ENCODE assay signal across 8 cellular contexts in genomic region chr12:120468846-120469449, GRCh38. TPM values are rescaled to one million over a fixed set of nuclear protein-coding genes. Genes with fewer than 3 reads are reported as not detected.
A peak's percentile ranks its signal among the peaks of the same experiment; 100 is the strongest.
DNase-seq lines count a peak whose midpoint lies in the region; ATAC-seq and TF ChIP-seq lines count a peak whose summit lies in the region.

No MANE protein-coding gene starts in this region.

- peak overlapping the region; percentile 95 for H3K4me3 Mint-ChIP-seq in HFFc6

- H3K27me3 Mint-ChIP-seq in HFFc6 (ENCODE audit: insufficient read depth): peaks cover 2% of the 10 kb centered on the region; the same call in 1 of the 2 replicates

- H3K27ac ChIP-seq in gastrocnemius medialis: peak overlapping the region; percentile 87 to 93 (median 90)

- H3K9me3 Mint-ChIP-seq in HFFc6: no peaks in the 10 kb centered on the region

- peaks cover 36% of the 10 kb centered on the region for H3K36me3 Mint-ChIP-seq in HFFc6 (ENCODE audit: low read depth)

- peak; percentile 25 to 35 for ATAC-seq in gastrocnemius medialis

- no peak for TF ChIP-seq CTCF in HFFc6 (IDR thresholded peaks at IDR 0.05)
- no peak for TF ChIP-seq CTCF in gastrocnemius medialis (IDR thresholded peaks at IDR 0.05 in 4 of 5, conservative IDR thresholded peaks at IDR 0.05 in 1 of 5)

- DNase-seq in DMS53 (lab: John Stamatoyannopoulos, UW): peak; percentile 76
- DNase-seq in DMS53 treated with DMSO at 0.1 percent for 48 hours (lab: John Stamatoyannopoulos, UW; ENCODE audit: unreplicated experiment): no peak
- DNase-seq in HFFc6: peak; percentile 16
- DNase-seq in NT2/D1 (ENCODE audit: low read depth, low spot score): no peak
- DNase-seq in amniotic epithelial cell (ENCODE audit: low read depth): peak; percentile 11
- DNase-seq in hypothalamus (lab: John Stamatoyannopoulos, UW): peak in 29 of 51 donors; percentile 19 to 77 (median 58)
- DNase-seq in gastrocnemius medialis: no peak
- DNase-seq in cerebellar nuclear complex (lab: John Stamatoyannopoulos, UW): no peak

- no peak for TF ChIP-seq POLR2A in gastrocnemius medialis (IDR thresholded peaks at IDR 0.05)

- H3K27me3 ChIP-seq in NT2/D1 (ENCODE audit: insufficient read depth, insufficient read length): no peaks in the 10 kb centered on the region
- H3K27me3 ChIP-seq in gastrocnemius medialis: no peaks in the 10 kb centered on the region

- in situ Hi-C loops in gastrocnemius medialis (cut with MboI; ENCODE audit: low sequenced_read_pairs in 4 of 4): no loop called here

- H3K36me3 ChIP-seq in NT2/D1 (ENCODE audit: insufficient read depth, insufficient read length, low read length) (peaks cover 44% of the 10 kb centered on the region), gastrocnemius medialis (peaks cover 0 to 19% of the 10 kb centered on the region in 2 donors)

- H3K4me1 Mint-ChIP-seq in HFFc6 (ENCODE audit: low read depth): peaks cover 43% of the 10 kb centered on the region

- peak overlapping the region; percentile 100 for H3K9ac ChIP-seq in NT2/D1 (ENCODE audit: insufficient read length, low read depth)

- H3K4me1 ChIP-seq in NT2/D1 (ENCODE audit: insufficient read depth, insufficient read length): peaks cover 5% of the 10 kb centered on the region
- H3K4me1 ChIP-seq in gastrocnemius medialis: peaks cover 15 to 32% of the 10 kb centered on the region in 2 donors

- intact Hi-C loops in gastrocnemius medialis (cut with DNase I; ENCODE audit: low total_unique reads): loop anchor here (1.0 to 2.0 kb wide), 3 partner anchors 22 to 30 kb away; partner anchors contain the start of genes COX6A1, DYNLL1, GATC and TRIAP1

- H3K9me3 ChIP-seq in NT2/D1 (ENCODE audit: insufficient read depth, low read length): no peaks in the 10 kb centered on the region
- no peaks in the 10 kb centered on the region for H3K9me3 ChIP-seq in gastrocnemius medialis

- peak overlapping the region; percentile 82 for H3K27ac Mint-ChIP-seq in HFFc6

- H3K4me3 ChIP-seq in NT2/D1 (ENCODE audit: insufficient read length, low read depth) (peak overlapping the region; percentile 100), gastrocnemius medialis (peak overlapping the region; percentile 82 to 99 (median 90))

RNA-seq across cellular contexts. Expression of gene SRSF9, which starts 0.6 kb away (rescaled TPM):
- total RNA-seq in HFFc6 (2021; fragmentation: NEBNext Ultra II Directional; extraction: Animal tissue kit (Norgen Biotek cat#: 25700)): 100 to 1,000 TPM; 232 to 247 (median 238) TPM
- total RNA-seq in gastrocnemius medialis: 10 to 100 TPM; 13.5 to 18.6 (median 16.0) TPM

RNA-seq across cellular contexts. Expression of gene GATC, which starts 22.7 kb away (rescaled TPM):
- 10 to 100 TPM; 16.3 to 30.9 (median 24.0) TPM for total RNA-seq in HFFc6 (2021; fragmentation: NEBNext Ultra II Directional; extraction: Animal tissue kit (Norgen Biotek cat#: 25700))
- total RNA-seq in gastrocnemius medialis: 10 to 100 TPM; 14.5 to 20.7 (median 18.4) TPM

RNA-seq across cellular contexts. Expression of gene TRIAP1, which starts 22.8 kb away (rescaled TPM):
- 10 to 100 TPM; 37.9 to 49.0 (median 41.6) TPM for total RNA-seq in HFFc6 (2021; fragmentation: NEBNext Ultra II Directional; extraction: Animal tissue kit (Norgen Biotek cat#: 25700))
- 10 to 100 TPM; 14.4 to 33.7 (median 28.0) TPM for total RNA-seq in gastrocnemius medialis

RNA-seq across cellular contexts. Expression of gene DYNLL1, which starts 27.0 kb away (rescaled TPM):
- total RNA-seq in HFFc6 (2021; fragmentation: NEBNext Ultra II Directional; extraction: Animal tissue kit (Norgen Biotek cat#: 25700)): 100 to 1,000 TPM; 530 to 650 (median 609) TPM
- total RNA-seq in gastrocnemius medialis: 10 to 100 TPM; 16.7 to 45.0 (median 32.6) TPM

RNA-seq across cellular contexts. Expression of gene COX6A1, which starts 31.0 kb away (rescaled TPM):
- 100 to 1,000 TPM; 356 to 391 (median 373) TPM for total RNA-seq in HFFc6 (2021; fragmentation: NEBNext Ultra II Directional; extraction: Animal tissue kit (Norgen Biotek cat#: 25700))
- total RNA-seq in gastrocnemius medialis: 10 to 100 TPM; 46.9 to 90.8 (median 74.3) TPM

Comparison
In these comparisons a context has a peak if more than half of its experiments do, and no peak if none do; other contexts are left out.
1. DNase-seq: peak in DMS53 (single experiment), HFFc6 (single experiment), amniotic epithelial cell (single experiment) and hypothalamus (29 of 51); none in DMS53 treated with DMSO at 0.1 percent for 48 hours (single experiment), NT2/D1 (single experiment), gastrocnemius medialis (0 of 2) and cerebellar nuclear complex (0 of 2).
2. RNA of gene SRSF9, which starts 0.6 kb away (total RNA-seq): 232 to 247 TPM in HFFc6; 13.5 to 18.6 TPM in gastrocnemius medialis; every median in the first group is over 10 times any median in the second.